Comparison of ENCODE assay signal across 1 cellular context in the genomic region with DNA sequence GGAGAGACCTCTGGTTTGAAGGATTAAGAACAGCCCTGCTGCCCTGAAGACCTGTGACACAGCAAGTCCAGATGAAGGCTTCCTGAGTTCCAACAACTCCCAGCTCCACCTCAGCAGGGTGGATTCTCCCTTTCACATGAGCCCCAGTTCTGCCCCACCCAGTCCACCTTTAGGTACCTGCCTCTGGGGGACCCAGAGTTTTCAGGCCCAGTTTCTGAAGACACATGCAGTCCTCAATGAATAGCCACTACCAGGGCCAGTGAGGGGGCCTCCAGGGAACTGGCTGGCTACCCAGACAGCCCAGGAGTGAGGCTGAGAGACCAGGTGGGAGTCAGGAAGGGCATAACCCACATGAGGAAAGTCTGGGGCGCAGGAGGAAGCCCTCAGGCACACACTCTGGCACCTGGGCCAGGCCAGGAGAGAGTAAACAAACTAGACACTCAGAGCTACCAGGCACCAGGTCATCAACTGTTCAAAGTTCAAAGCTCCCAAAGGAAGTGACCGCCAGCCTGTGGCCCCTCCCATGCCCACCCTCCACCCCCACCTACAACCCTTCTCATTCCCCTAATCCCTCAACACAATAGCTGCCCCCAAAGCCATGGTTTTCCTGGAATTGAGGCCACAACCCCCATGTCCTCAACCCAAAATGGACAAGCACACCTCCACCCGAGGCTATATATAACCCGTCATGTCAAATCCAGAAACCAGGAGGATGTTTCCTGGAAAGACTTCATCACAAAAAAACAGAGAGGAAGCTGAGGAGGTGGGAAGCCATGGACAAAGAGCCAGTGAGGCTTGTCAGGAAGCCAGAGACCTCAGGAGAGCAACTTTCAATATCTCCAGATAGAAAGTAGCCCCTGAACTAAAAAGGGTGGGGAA.
TF ChIP-seq lines count a peak whose summit lies in the region.

No MANE protein-coding gene starts in this region.

TF ChIP-seq in HepG2, 621 proteins besides CTCF, POLR2A, EP300 and RAD21 (continued from another document and continues in another):
- TF ChIP-seq, protein P1, sequence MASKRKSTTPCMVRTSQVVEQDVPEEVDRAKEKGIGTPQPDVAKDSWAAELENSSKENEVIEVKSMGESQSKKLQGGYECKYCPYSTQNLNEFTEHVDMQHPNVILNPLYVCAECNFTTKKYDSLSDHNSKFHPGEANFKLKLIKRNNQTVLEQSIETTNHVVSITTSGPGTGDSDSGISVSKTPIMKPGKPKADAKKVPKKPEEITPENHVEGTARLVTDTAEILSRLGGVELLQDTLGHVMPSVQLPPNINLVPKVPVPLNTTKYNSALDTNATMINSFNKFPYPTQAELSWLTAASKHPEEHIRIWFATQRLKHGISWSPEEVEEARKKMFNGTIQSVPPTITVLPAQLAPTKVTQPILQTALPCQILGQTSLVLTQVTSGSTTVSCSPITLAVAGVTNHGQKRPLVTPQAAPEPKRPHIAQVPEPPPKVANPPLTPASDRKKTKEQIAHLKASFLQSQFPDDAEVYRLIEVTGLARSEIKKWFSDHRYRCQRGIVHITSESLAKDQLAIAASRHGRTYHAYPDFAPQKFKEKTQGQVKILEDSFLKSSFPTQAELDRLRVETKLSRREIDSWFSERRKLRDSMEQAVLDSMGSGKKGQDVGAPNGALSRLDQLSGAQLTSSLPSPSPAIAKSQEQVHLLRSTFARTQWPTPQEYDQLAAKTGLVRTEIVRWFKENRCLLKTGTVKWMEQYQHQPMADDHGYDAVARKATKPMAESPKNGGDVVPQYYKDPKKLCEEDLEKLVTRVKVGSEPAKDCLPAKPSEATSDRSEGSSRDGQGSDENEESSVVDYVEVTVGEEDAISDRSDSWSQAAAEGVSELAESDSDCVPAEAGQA (IDR thresholded peaks at IDR 0.05; ENCODE audit: low read depth): no peak
- TF ChIP-seq, protein P1 (CRISPR knock-in tag; IDR thresholded peaks at IDR 0.05; ENCODE audit: borderline replicate concordance): no peak
- TF ChIP-seq POGZ (CRISPR knock-in tag; IDR thresholded peaks at IDR 0.05): no peak
- TF ChIP-seq ARNT2 (CRISPR knock-in tag; IDR thresholded peaks at IDR 0.05; ENCODE audit: low read depth): peak; percentile 22; the same call in 1 of the 2 replicates
- TF ChIP-seq, protein P2, sequence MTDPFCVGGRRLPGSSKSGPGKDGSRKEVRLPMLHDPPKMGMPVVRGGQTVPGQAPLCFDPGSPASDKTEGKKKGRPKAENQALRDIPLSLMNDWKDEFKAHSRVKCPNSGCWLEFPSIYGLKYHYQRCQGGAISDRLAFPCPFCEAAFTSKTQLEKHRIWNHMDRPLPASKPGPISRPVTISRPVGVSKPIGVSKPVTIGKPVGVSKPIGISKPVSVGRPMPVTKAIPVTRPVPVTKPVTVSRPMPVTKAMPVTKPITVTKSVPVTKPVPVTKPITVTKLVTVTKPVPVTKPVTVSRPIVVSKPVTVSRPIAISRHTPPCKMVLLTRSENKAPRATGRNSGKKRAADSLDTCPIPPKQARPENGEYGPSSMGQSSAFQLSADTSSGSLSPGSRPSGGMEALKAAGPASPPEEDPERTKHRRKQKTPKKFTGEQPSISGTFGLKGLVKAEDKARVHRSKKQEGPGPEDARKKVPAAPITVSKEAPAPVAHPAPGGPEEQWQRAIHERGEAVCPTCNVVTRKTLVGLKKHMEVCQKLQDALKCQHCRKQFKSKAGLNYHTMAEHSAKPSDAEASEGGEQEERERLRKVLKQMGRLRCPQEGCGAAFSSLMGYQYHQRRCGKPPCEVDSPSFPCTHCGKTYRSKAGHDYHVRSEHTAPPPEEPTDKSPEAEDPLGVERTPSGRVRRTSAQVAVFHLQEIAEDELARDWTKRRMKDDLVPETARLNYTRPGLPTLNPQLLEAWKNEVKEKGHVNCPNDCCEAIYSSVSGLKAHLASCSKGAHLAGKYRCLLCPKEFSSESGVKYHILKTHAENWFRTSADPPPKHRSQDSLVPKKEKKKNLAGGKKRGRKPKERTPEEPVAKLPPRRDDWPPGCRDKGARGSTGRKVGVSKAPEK (CRISPR knock-in tag; IDR thresholded peaks at IDR 0.05; ENCODE audit: borderline replicate concordance): no peak
- TF ChIP-seq NONO (IDR thresholded peaks at IDR 0.05): no peak
- TF ChIP-seq NONO (CRISPR knock-in tag; conservative IDR thresholded peaks at IDR 0.05): peak; percentile 52; the same call in 1 of the 2 replicates
- TF ChIP-seq, protein P3, sequence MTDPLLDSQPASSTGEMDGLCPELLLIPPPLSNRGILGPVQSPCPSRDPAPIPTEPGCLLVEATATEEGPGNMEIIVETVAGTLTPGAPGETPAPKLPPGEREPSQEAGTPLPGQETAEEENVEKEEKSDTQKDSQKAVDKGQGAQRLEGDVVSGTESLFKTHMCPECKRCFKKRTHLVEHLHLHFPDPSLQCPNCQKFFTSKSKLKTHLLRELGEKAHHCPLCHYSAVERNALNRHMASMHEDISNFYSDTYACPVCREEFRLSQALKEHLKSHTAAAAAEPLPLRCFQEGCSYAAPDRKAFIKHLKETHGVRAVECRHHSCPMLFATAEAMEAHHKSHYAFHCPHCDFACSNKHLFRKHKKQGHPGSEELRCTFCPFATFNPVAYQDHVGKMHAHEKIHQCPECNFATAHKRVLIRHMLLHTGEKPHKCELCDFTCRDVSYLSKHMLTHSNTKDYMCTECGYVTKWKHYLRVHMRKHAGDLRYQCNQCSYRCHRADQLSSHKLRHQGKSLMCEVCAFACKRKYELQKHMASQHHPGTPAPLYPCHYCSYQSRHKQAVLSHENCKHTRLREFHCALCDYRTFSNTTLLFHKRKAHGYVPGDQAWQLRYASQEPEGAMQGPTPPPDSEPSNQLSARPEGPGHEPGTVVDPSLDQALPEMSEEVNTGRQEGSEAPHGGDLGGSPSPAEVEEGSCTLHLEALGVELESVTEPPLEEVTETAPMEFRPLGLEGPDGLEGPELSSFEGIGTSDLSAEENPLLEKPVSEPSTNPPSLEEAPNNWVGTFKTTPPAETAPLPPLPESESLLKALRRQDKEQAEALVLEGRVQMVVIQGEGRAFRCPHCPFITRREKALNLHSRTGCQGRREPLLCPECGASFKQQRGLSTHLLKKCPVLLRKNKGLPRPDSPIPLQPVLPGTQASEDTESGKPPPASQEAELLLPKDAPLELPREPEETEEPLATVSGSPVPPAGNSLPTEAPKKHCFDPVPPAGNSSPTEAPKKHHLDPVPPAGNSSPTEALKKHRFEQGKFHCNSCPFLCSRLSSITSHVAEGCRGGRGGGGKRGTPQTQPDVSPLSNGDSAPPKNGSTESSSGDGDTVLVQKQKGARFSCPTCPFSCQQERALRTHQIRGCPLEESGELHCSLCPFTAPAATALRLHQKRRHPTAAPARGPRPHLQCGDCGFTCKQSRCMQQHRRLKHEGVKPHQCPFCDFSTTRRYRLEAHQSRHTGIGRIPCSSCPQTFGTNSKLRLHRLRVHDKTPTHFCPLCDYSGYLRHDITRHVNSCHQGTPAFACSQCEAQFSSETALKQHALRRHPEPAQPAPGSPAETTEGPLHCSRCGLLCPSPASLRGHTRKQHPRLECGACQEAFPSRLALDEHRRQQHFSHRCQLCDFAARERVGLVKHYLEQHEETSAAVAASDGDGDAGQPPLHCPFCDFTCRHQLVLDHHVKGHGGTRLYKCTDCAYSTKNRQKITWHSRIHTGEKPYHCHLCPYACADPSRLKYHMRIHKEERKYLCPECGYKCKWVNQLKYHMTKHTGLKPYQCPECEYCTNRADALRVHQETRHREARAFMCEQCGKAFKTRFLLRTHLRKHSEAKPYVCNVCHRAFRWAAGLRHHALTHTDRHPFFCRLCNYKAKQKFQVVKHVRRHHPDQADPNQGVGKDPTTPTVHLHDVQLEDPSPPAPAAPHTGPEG (CRISPR knock-in tag; IDR thresholded peaks at IDR 0.05): no peak
- TF ChIP-seq, protein P4, sequence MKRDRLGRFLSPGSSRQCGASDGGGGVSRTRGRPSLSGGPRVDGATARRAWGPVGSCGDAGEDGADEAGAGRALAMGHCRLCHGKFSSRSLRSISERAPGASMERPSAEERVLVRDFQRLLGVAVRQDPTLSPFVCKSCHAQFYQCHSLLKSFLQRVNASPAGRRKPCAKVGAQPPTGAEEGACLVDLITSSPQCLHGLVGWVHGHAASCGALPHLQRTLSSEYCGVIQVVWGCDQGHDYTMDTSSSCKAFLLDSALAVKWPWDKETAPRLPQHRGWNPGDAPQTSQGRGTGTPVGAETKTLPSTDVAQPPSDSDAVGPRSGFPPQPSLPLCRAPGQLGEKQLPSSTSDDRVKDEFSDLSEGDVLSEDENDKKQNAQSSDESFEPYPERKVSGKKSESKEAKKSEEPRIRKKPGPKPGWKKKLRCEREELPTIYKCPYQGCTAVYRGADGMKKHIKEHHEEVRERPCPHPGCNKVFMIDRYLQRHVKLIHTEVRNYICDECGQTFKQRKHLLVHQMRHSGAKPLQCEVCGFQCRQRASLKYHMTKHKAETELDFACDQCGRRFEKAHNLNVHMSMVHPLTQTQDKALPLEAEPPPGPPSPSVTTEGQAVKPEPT (CRISPR knock-in tag; IDR thresholded peaks at IDR 0.05; ENCODE audit: low read depth): no peak
- TF ChIP-seq, protein P5, sequence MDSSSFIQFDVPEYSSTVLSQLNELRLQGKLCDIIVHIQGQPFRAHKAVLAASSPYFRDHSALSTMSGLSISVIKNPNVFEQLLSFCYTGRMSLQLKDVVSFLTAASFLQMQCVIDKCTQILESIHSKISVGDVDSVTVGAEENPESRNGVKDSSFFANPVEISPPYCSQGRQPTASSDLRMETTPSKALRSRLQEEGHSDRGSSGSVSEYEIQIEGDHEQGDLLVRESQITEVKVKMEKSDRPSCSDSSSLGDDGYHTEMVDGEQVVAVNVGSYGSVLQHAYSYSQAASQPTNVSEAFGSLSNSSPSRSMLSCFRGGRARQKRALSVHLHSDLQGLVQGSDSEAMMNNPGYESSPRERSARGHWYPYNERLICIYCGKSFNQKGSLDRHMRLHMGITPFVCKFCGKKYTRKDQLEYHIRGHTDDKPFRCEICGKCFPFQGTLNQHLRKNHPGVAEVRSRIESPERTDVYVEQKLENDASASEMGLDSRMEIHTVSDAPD (CRISPR knock-in tag; IDR thresholded peaks at IDR 0.05): 0 out of 2 replicates have a peak, but pooled peaks have one; percentile 12
- TF ChIP-seq ZNF615 (CRISPR knock-in tag; IDR thresholded peaks at IDR 0.05; ENCODE audit: borderline replicate concordance): no peak
- no peak for TF ChIP-seq ZNF567 (CRISPR knock-in tag; IDR thresholded peaks at IDR 0.05; ENCODE audit: borderline replicate concordance)
- TF ChIP-seq, protein P6, sequence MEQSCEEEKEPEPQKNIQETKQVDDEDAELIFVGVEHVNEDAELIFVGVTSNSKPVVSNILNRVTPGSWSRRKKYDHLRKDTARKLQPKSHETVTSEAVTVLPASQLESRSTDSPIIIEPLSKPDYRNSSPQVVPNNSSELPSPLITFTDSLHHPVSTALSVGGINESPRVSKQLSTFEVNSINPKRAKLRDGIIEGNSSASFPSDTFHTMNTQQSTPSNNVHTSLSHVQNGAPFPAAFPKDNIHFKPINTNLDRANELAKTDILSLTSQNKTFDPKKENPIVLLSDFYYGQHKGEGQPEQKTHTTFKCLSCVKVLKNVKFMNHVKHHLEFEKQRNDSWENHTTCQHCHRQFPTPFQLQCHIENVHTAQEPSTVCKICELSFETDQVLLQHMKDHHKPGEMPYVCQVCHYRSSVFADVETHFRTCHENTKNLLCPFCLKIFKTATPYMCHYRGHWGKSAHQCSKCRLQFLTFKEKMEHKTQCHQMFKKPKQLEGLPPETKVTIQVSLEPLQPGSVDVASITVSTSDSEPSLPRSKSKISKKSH (CRISPR knock-in tag; IDR thresholded peaks at IDR 0.05; ENCODE audit: borderline replicate concordance): no peak
- TF ChIP-seq, protein P7, sequence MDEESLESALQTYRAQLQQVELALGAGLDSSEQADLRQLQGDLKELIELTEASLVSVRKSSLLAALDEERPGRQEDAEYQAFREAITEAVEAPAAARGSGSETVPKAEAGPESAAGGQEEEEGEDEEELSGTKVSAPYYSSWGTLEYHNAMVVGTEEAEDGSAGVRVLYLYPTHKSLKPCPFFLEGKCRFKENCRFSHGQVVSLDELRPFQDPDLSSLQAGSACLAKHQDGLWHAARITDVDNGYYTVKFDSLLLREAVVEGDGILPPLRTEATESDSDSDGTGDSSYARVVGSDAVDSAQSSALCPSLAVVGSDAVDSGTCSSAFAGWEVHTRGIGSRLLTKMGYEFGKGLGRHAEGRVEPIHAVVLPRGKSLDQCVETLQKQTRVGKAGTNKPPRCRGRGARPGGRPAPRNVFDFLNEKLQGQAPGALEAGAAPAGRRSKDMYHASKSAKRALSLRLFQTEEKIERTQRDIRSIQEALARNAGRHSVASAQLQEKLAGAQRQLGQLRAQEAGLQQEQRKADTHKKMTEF (CRISPR knock-in tag; IDR thresholded peaks at IDR 0.05): peak; percentile 74
- peak; percentile 79; the same call in 1 of the 2 replicates for TF ChIP-seq ZSCAN29 (CRISPR knock-in tag; conservative IDR thresholded peaks at IDR 0.05)
- TF ChIP-seq, protein P8, sequence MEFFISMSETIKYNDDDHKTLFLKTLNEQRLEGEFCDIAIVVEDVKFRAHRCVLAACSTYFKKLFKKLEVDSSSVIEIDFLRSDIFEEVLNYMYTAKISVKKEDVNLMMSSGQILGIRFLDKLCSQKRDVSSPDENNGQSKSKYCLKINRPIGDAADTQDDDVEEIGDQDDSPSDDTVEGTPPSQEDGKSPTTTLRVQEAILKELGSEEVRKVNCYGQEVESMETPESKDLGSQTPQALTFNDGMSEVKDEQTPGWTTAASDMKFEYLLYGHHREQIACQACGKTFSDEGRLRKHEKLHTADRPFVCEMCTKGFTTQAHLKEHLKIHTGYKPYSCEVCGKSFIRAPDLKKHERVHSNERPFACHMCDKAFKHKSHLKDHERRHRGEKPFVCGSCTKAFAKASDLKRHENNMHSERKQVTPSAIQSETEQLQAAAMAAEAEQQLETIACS (CRISPR knock-in tag; IDR thresholded peaks at IDR 0.05): no peak
- no peak for TF ChIP-seq ZNF563 (CRISPR knock-in tag; IDR thresholded peaks at IDR 0.05)
- TF ChIP-seq, protein P9, sequence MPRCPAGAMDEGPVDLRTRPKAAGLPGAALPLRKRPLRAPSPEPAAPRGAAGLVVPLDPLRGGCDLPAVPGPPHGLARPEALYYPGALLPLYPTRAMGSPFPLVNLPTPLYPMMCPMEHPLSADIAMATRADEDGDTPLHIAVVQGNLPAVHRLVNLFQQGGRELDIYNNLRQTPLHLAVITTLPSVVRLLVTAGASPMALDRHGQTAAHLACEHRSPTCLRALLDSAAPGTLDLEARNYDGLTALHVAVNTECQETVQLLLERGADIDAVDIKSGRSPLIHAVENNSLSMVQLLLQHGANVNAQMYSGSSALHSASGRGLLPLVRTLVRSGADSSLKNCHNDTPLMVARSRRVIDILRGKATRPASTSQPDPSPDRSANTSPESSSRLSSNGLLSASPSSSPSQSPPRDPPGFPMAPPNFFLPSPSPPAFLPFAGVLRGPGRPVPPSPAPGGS (CRISPR knock-in tag; IDR thresholded peaks at IDR 0.05): no peak
- no peak for TF ChIP-seq PRPF4 (IDR thresholded peaks at IDR 0.05; ENCODE audit: low read depth, low read length, poor library complexity, severe bottlenecking)
- TF ChIP-seq GABPA (IDR thresholded peaks at IDR 0.05; ENCODE audit: low read depth, low read length): no peak
- TF ChIP-seq GABPA (CRISPR knock-in tag; IDR thresholded peaks at IDR 0.05; ENCODE audit: low read depth): peak; percentile 51; the same call in 1 of the 2 replicates
- TF ChIP-seq ZNF598 (CRISPR knock-in tag; IDR thresholded peaks at IDR 0.05; ENCODE audit: borderline replicate concordance): no peak
